In the genomic region with DNA sequence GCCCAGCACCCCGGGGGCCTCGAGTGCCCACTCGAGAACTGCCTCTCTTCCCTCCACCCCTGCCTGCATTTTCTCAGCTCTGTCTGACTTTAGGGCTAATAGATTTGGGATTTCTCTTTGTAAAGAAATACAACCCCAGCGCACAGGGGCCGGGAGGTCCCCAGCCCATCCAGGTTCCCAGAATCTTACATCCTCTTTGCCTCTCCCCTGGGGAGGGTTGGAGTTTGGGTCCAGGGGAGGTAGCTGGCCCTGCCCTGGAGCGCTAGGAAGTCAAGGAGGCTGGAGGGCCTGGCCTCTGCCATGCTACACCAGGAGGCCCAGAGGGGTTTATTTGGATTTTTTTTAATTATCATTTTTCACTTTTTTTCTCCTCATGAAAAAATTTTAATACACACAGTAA, we compare ENCODE assay signal across 12 cellular contexts.
A peak's percentile ranks its signal among the peaks of the same experiment; 100 is the strongest.
DNase-seq lines count a peak whose midpoint lies in the region; ATAC-seq and TF ChIP-seq lines count a peak whose summit lies in the region.
"Had no signal": no experiment of that assay in that cellular context is flagged by ENCODE, and none has a peak within 500 bp of the region (broad histone marks: within the 10 kb centered on the region; RNA-seq: fewer than 3 reads in every experiment).

No MANE protein-coding gene starts in this region.

- DNase-seq in SK-N-SH = no peak
- DNase-seq in chondrocyte (ENCODE audit: low spot score) = no peak
- DNase-seq in CD14-positive monocyte (ENCODE audit: low spot score) = no peak
- DNase-seq: activated gamma-delta T cell; effector CD8-positive, alpha-beta T cell had no signal

- no peaks in the 10 kb centered on the region for H3K36me3 ChIP-seq in SK-N-SH (replicated peaks in 1 of 2; ENCODE audit: control insufficient read depth in 1 of 2, insufficient read depth in 2 of 2, low read length in 1 of 2)
- H3K36me3 ChIP-seq in OCI-LY3 (replicated peaks; ENCODE audit: low read depth, low read length) = no peaks in the 10 kb centered on the region
- H3K36me3 ChIP-seq in iPS-18a (ENCODE audit: control insufficient read depth, low read depth, low read length) = no peaks in the 10 kb centered on the region
- H3K36me3 ChIP-seq: upper lobe of right lung had no signal

- H3K9me3 ChIP-seq in SK-N-SH = no peaks in the 10 kb centered on the region
- H3K9me3 ChIP-seq in OCI-LY3 (ENCODE audit: insufficient read depth, low read length) = no peaks in the 10 kb centered on the region
- H3K9me3 ChIP-seq in iPS-18a (ENCODE audit: control insufficient read depth, low read depth, low read length) = no peaks in the 10 kb centered on the region
- H3K9me3 ChIP-seq: upper lobe of right lung had no signal

- H3K27me3 ChIP-seq in SK-N-SH (ENCODE audit: insufficient read depth) = no peaks in the 10 kb centered on the region
- H3K27me3 ChIP-seq in OCI-LY3 (ENCODE audit: low read depth, low read length) = no peaks in the 10 kb centered on the region
- H3K27me3 ChIP-seq in iPS-18a (ENCODE audit: control insufficient read depth, insufficient read depth, low read length) = no peaks in the 10 kb centered on the region
- H3K27me3 ChIP-seq: upper lobe of right lung had no signal

- H4K20me1 ChIP-seq in SK-N-SH (ENCODE audit: insufficient read depth) (no peaks in the 10 kb centered on the region), OCI-LY3 (ENCODE audit: insufficient read depth, low read length) (no peaks in the 10 kb centered on the region)

- H3K9me2 ChIP-seq in SK-N-SH = no peaks in the 10 kb centered on the region

- H3K4me1 Mint-ChIP-seq in stimulated activated memory B cell treated with anti-CD40 and anti-IgM and Interleukin-4, amounts not matched to agents 10 μg/mL and 1 μg/mL and 100 μg/mL, for 72 hours = peaks cover 32% of the 10 kb centered on the region
- H3K4me1 Mint-ChIP-seq in chondrocyte (ENCODE audit: low read depth) (peaks cover 21% of the 10 kb centered on the region), CD14-positive monocyte (peaks cover 48% of the 10 kb centered on the region)
- H3K4me1 Mint-ChIP-seq: activated CD8-positive, alpha-beta memory T cell treated with anti-CD3 and anti-CD28 coated beads, Interleukin-2, amount 10 ng/mL, durations not matched to agents 7 days and 5 days had no signal

- H3F3A ChIP-seq in SK-N-SH (replicated peaks; ENCODE audit: insufficient read depth) = no peaks in the 10 kb centered on the region

- H3K27ac ChIP-seq in SK-N-SH (ENCODE audit: low read depth in 2 of 2, low read length in 1 of 2) (peak overlapping the region in 1 of 2 experiments; percentile 28; a peak in 1 of 4 replicates), OCI-LY3 (ENCODE audit: low read length) (peak overlapping the region; percentile 63; the same call in 1 of the 2 replicates), iPS-18a (ENCODE audit: low read length) (no peak overlapping the region)
- H3K27ac ChIP-seq: upper lobe of right lung had no signal

- intact Hi-C loops in CD14-positive monocyte (cut with micrococcal nuclease) = loop anchor here in 1 of 2 donors (10.0 kb wide), 1 partner anchor 235 kb away; no protein-coding TSS in a partner anchor

- TF ChIP-seq RAD21 in SK-N-SH (IDR thresholded peaks at IDR 0.05; ENCODE audit: low read length) = no peak

- POLR2A ChIA-PET in SK-N-SH (lab: Yijun Ruan, JAX) = no interaction called here

- peaks cover 10% of the 10 kb centered on the region for H3K27me3 Mint-ChIP-seq in stimulated activated memory B cell treated with anti-CD40 and anti-IgM and Interleukin-4, amounts not matched to agents 10 μg/mL and 1 μg/mL and 100 μg/mL, for 72 hours
- H3K27me3 Mint-ChIP-seq in chondrocyte (ENCODE audit: low read depth) (peaks cover 2% of the 10 kb centered on the region), CD14-positive monocyte (ENCODE audit: low read depth in 3 of 3) (peaks cover 0 to 6% (median 3%) of the 10 kb centered on the region in 3 donors)
- H3K27me3 Mint-ChIP-seq: activated CD8-positive, alpha-beta memory T cell treated with anti-CD3 and anti-CD28 coated beads, Interleukin-2, amount 10 ng/mL, durations not matched to agents 7 days and 5 days had no signal

- H3K27ac Mint-ChIP-seq in stimulated activated memory B cell treated with anti-CD40 and anti-IgM and Interleukin-4, amounts not matched to agents 10 μg/mL and 1 μg/mL and 100 μg/mL, for 72 hours = peak overlapping the region; percentile 46
- H3K27ac Mint-ChIP-seq in chondrocyte (ENCODE audit: unreplicated experiment) (no peak overlapping the region), CD14-positive monocyte (peak overlapping the region in 2 of 7 donors; percentile 25 to 90)
- H3K27ac Mint-ChIP-seq: activated CD8-positive, alpha-beta memory T cell treated with anti-CD3 and anti-CD28 coated beads, Interleukin-2, amount 10 ng/mL, durations not matched to agents 7 days and 5 days had no signal

- CTCF ChIA-PET in SK-N-SH (lab: Yijun Ruan, JAX) = interaction anchor here (0.5 to 4.6 kb wide), 23 partner anchors 9 to 261 kb away, joined by 3 to 40 read pairs (median 4); partner anchors contain the start of gene LMO1

- TF ChIP-seq CTCF in SK-N-SH (IDR thresholded peaks at IDR 0.05) (no peak), OCI-LY3 (IDR thresholded peaks at IDR 0.05; ENCODE audit: low read depth, low read length) (no peak), chondrocyte (IDR thresholded peaks at IDR 0.05) (no peak), CD14-positive monocyte (IDR thresholded peaks at IDR 0.05) (no peak)

- ATAC-seq in SK-N-SH treated with all-trans-retinoic acid at 6 μM for 48 hours = no peak
- ATAC-seq in stimulated activated memory B cell treated with anti-CD40 and anti-IgM and Interleukin-4, amounts not matched to agents 10 μg/mL and 1 μg/mL and 100 μg/mL, for 72 hours = no peak
- no peak for ATAC-seq in GM21786 (IDR thresholded peaks at IDR 0.05; ENCODE audit: unreplicated experiment)

- H3K9ac ChIP-seq in SK-N-SH = no peak overlapping the region
- peak overlapping the region; percentile 59 for H3K9ac ChIP-seq in OCI-LY3 (ENCODE audit: low read length)
- H3K9ac ChIP-seq in iPS-18a (ENCODE audit: low read length) = no peak overlapping the region

- H3K36me3 Mint-ChIP-seq in stimulated activated memory B cell treated with anti-CD40 and anti-IgM and Interleukin-4, amounts not matched to agents 10 μg/mL and 1 μg/mL and 100 μg/mL, for 72 hours = no peaks in the 10 kb centered on the region
- H3K36me3 Mint-ChIP-seq in chondrocyte (ENCODE audit: low read depth) = no peaks in the 10 kb centered on the region
- H3K36me3 Mint-ChIP-seq in CD14-positive monocyte = no peaks in the 10 kb centered on the region
- H3K36me3 Mint-ChIP-seq: activated CD8-positive, alpha-beta memory T cell treated with anti-CD3 and anti-CD28 coated beads, Interleukin-2, amount 10 ng/mL, durations not matched to agents 7 days and 5 days had no signal

- H3K4me2 ChIP-seq in SK-N-SH (peak overlapping the region; percentile 71), OCI-LY3 (ENCODE audit: low read length) (peak overlapping the region; percentile 93)

- H3K4me1 ChIP-seq in SK-N-SH (ENCODE audit: control insufficient read depth in 1 of 2, insufficient read depth in 2 of 2, low read depth in 1 of 2, low read length in 1 of 2) (peaks cover 6 to 27% of the 10 kb centered on the region in 2 experiments; a peak in 2 of 4 replicates), OCI-LY3 (ENCODE audit: low read length) (peaks cover 49% of the 10 kb centered on the region), iPS-18a (ENCODE audit: control insufficient read depth, low read depth, low read length) (peaks cover 24% of the 10 kb centered on the region)

- no peaks in the 10 kb centered on the region for H3K79me2 ChIP-seq in SK-N-SH (ENCODE audit: insufficient read depth)
- H3K79me2 ChIP-seq in OCI-LY3 (ENCODE audit: low read length) = no peaks in the 10 kb centered on the region

- H3K4me3 ChIP-seq in SK-N-SH (ENCODE audit: low read depth in 2 of 2, low read length in 1 of 2) (peak overlapping the region in 1 of 2 experiments; percentile 45; a peak in 3 of 4 replicates), OCI-LY3 (ENCODE audit: low read length) (peak overlapping the region; percentile 74), iPS-18a (ENCODE audit: low read length) (peak overlapping the region; percentile 4)
- H3K4me3 ChIP-seq: upper lobe of right lung had no signal

- TF ChIP-seq EP300 in SK-N-SH (IDR thresholded peaks at IDR 0.05; ENCODE audit: borderline replicate concordance in 1 of 2, low read depth in 1 of 2, low read length in 1 of 2) = no peak

- 80% methylated on average over 5 of the region's 6 CpGs for WGBS in SK-N-SH (ENCODE audit: low lambda C conversion rate)

- no peaks in the 10 kb centered on the region for H3K9me3 Mint-ChIP-seq in stimulated activated memory B cell treated with anti-CD40 and anti-IgM and Interleukin-4, amounts not matched to agents 10 μg/mL and 1 μg/mL and 100 μg/mL, for 72 hours
- H3K9me3 Mint-ChIP-seq in chondrocyte (ENCODE audit: low read depth) = no peaks in the 10 kb centered on the region
- peaks cover 0 to 3% (median 0%) of the 10 kb centered on the region in 7 donors for H3K9me3 Mint-ChIP-seq in CD14-positive monocyte

- no peak overlapping the region for H3K4me3 Mint-ChIP-seq in stimulated activated memory B cell treated with anti-CD40 and anti-IgM and Interleukin-4, amounts not matched to agents 10 μg/mL and 1 μg/mL and 100 μg/mL, for 72 hours
- H3K4me3 Mint-ChIP-seq in chondrocyte (ENCODE audit: unreplicated experiment) (no peak overlapping the region), CD14-positive monocyte (no peak overlapping the region)
- H3K4me3 Mint-ChIP-seq: activated CD8-positive, alpha-beta memory T cell treated with anti-CD3 and anti-CD28 coated beads, Interleukin-2, amount 10 ng/mL, durations not matched to agents 7 days and 5 days had no signal

- H2AFZ ChIP-seq in SK-N-SH (ENCODE audit: low read depth) (0 out of 2 replicates have a peak overlapping the region, but pooled peaks have one; percentile 70), OCI-LY3 (ENCODE audit: low read depth, low read length) (peak overlapping the region; percentile 56; the same call in 1 of the 2 replicates)

TF ChIP-seq in SK-N-SH, 30 proteins besides CTCF, POLR2A, EP300 and RAD21 (continues in another document):
- no peak for TF ChIP-seq CHD2 (IDR thresholded peaks at IDR 0.05; ENCODE audit: low read length, partially characterized antibody)

TF ChIP-seq in SK-N-SH treated with all-trans-retinoic acid at 6 μM for 48 hours, 23 proteins besides CTCF, POLR2A, EP300 and RAD21:
- no peak for TF ChIP-seq PPARA (CRISPR knock-in tag; IDR thresholded peaks at IDR 0.05; ENCODE audit: borderline replicate concordance)
- TF ChIP-seq OSR1 (CRISPR knock-in tag; IDR thresholded peaks at IDR 0.05) = no peak
